In the genomic region with DNA sequence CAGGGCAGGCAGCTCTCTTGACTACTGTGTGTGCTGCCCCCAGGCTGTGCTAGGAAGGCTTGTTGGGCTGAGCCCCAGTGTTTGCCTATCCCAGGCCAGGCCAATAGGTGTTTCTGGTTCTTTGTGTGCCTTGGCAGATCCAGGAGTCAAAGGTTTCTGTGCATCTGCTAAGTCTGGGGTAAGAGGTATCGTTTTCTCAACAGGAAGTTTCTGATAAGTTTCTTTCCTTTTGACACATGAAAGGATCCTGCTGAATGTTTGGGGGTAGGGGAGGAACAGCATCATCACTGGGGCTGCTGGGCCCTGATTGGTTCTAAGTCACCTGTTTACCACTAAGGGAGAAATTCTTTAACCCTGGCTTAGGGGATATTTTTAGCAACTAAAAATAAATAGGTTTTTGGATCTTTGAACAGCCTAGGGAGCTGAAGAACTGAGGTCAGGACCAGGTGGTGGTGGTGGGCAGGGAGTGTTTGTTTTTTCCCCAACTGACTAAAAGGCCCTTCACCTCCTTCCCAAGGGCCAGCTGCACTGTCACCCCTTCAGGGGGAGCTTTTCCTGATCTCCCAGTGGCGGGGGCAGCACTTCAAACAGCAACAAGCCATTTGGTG, we compare ENCODE assay signal across 8 cellular contexts.
DNase-seq lines count a peak whose midpoint lies in the region; ATAC-seq and TF ChIP-seq lines count a peak whose summit lies in the region.

No MANE protein-coding gene starts in this region.

- H3K4me3 ChIP-seq in tibial nerve (no peak overlapping the region), transverse colon (no peak overlapping the region)

- TF ChIP-seq EP300 in tibial nerve (IDR thresholded peaks at IDR 0.05) (no peak), transverse colon (IDR thresholded peaks at IDR 0.05; ENCODE audit: low read depth) (no peak)

- H3K4me1 ChIP-seq in tibial nerve (no peaks in the 10 kb centered on the region), transverse colon (peaks cover 0 to 5% (median 0%) of the 10 kb centered on the region in 4 donors)

- H3K27me3 Mint-ChIP-seq in activated T-helper 2 cell treated with anti-CD3 and anti-CD28 coated beads, Interferon-gamma antibody, Interleukin-2, Interleukin-4, amounts not matched to agents 10 μg/mL and 5 μg/mL and 100 μg/mL, durations not matched to agents 14 hours and 24 hours and 36 hours (ENCODE audit: low read depth) = no peaks in the 10 kb centered on the region

- peak overlapping the region; percentile 78 for H3K27ac Mint-ChIP-seq in activated T-helper 2 cell treated with anti-CD3 and anti-CD28 coated beads, Interferon-gamma antibody, Interleukin-2, Interleukin-4, amounts not matched to agents 10 μg/mL and 5 μg/mL and 100 μg/mL, durations not matched to agents 14 hours and 24 hours and 36 hours

- no peak for TF ChIP-seq POLR2A in tibial nerve (IDR thresholded peaks at IDR 0.05)
- TF ChIP-seq POLR2A in transverse colon (IDR thresholded peaks at IDR 0.05) = no peak

- H3K36me3 Mint-ChIP-seq in activated T-helper 2 cell treated with anti-CD3 and anti-CD28 coated beads, Interferon-gamma antibody, Interleukin-2, Interleukin-4, amounts not matched to agents 10 μg/mL and 5 μg/mL and 100 μg/mL, durations not matched to agents 14 hours and 24 hours and 36 hours (ENCODE audit: low read depth) = no peaks in the 10 kb centered on the region

- intact Hi-C loops in Right ventricle myocardium superior (cut with DNase I) (no loop called here), cardiac septum (cut with DNase I) (no loop called here), transverse colon (cut with DNase I; ENCODE audit: low total_unique reads) (no loop called here)
- intact Hi-C loops in activated T-helper 2 cell treated with anti-CD3 and anti-CD28 coated beads, Interferon-gamma antibody, Interleukin-2, Interleukin-4, amounts not matched to agents 10 μg/mL and 5 μg/mL and 100 μg/mL, durations not matched to agents 14 hours and 24 hours and 36 hours (cut with micrococcal nuclease) = no loop called here

- no peak for TF ChIP-seq CTCF in tibial nerve (IDR thresholded peaks at IDR 0.05)
- no peak for TF ChIP-seq CTCF in transverse colon (IDR thresholded peaks at IDR 0.05)

- peaks cover 25% of the 10 kb centered on the region for H3K4me1 Mint-ChIP-seq in activated T-helper 2 cell treated with anti-CD3 and anti-CD28 coated beads, Interferon-gamma antibody, Interleukin-2, Interleukin-4, amounts not matched to agents 10 μg/mL and 5 μg/mL and 100 μg/mL, durations not matched to agents 14 hours and 24 hours and 36 hours (ENCODE audit: low read depth)

- H3K36me3 ChIP-seq in tibial nerve (no peaks in the 10 kb centered on the region), transverse colon (no peaks in the 10 kb centered on the region)

- no peak overlapping the region for H3K4me3 Mint-ChIP-seq in activated T-helper 2 cell treated with anti-CD3 and anti-CD28 coated beads, Interferon-gamma antibody, Interleukin-2, Interleukin-4, amounts not matched to agents 10 μg/mL and 5 μg/mL and 100 μg/mL, durations not matched to agents 14 hours and 24 hours and 36 hours (ENCODE audit: low read depth)

- no peaks in the 10 kb centered on the region for H3K9me3 Mint-ChIP-seq in activated T-helper 2 cell treated with anti-CD3 and anti-CD28 coated beads, Interferon-gamma antibody, Interleukin-2, Interleukin-4, amounts not matched to agents 10 μg/mL and 5 μg/mL and 100 μg/mL, durations not matched to agents 14 hours and 24 hours and 36 hours

- DNase-seq in Right ventricle myocardium superior = peak; percentile 29
- DNase-seq in cardiac septum (ENCODE audit: low spot score) = no peak
- DNase-seq in activated T-helper 2 cell treated with anti-CD3 and anti-CD28 coated beads, Interferon-gamma antibody, Interleukin-2, Interleukin-4, amounts not matched to agents 10 μg/mL and 5 μg/mL and 100 μg/mL, durations not matched to agents 14 hours and 24 hours and 36 hours (ENCODE audit: low spot score) = peak; percentile 42
- peak; percentile 32 to 45 (median 43) for DNase-seq in stimulated activated CD4-positive, alpha-beta T cell treated with anti-CD3 and anti-CD28 coated beads, Interleukin-12 subunit alpha, Interleukin-12 subunit beta, amount 100 ng/mL, for 48 hours (ENCODE audit: low read depth in 2 of 3, low spot score in 1 of 3)
- DNase-seq in tibial nerve (ENCODE audit: low spot score in 2 of 2) = no peak
- no peak for DNase-seq in transverse colon
- DNase-seq in AG08396 (ENCODE audit: low spot score) = no peak

- H3K9me3 ChIP-seq in tibial nerve (no peaks in the 10 kb centered on the region), transverse colon (no peaks in the 10 kb centered on the region)

- in situ Hi-C loops in transverse colon (cut with MboI; ENCODE audit: low pct_ligation_motif_present in 1 of 4, low pct_unique_long_range_greater_than_20kb in 1 of 4, low sequenced_read_pairs in 3 of 4) = no loop called here

- H3K27ac ChIP-seq in tibial nerve (no peak overlapping the region), transverse colon (peak overlapping the region in 1 of 4 donors; percentile 41)

- H3K27me3 ChIP-seq in tibial nerve (peaks cover 0 to 12% of the 10 kb centered on the region in 2 donors), transverse colon (no peaks in the 10 kb centered on the region)

- no peak for ATAC-seq in Right ventricle myocardium superior (ENCODE audit: poor library complexity)
- ATAC-seq in HG03432 (IDR thresholded peaks at IDR 0.05; ENCODE audit: unreplicated experiment) = peak; percentile 83

- 47 to 58% methylated on average over 2 of the region's 2 CpGs for WGBS in tibial nerve, 2 donors
- 49 to 80% methylated on average over 1 to 2 of the region's 2 CpGs for WGBS in transverse colon (ENCODE audit: low coverage in 1 of 2), 2 donors

Comparison
In these comparisons a context has a peak if more than half of its experiments do, and no peak if none do; other contexts are left out.
1. DNase-seq: peak in Right ventricle myocardium superior (single experiment), activated T-helper 2 cell treated with anti-CD3 and anti-CD28 coated beads, Interferon-gamma antibody, Interleukin-2, Interleukin-4, amounts not matched to agents 10 μg/mL and 5 μg/mL and 100 μg/mL, durations not matched to agents 14 hours and 24 hours and 36 hours (single experiment) and stimulated activated CD4-positive, alpha-beta T cell treated with anti-CD3 and anti-CD28 coated beads, Interleukin-12 subunit alpha, Interleukin-12 subunit beta, amount 100 ng/mL, for 48 hours (3 of 3); none in cardiac septum (single experiment), tibial nerve (0 of 2), transverse colon (single experiment) and AG08396 (single experiment).